Comparison of ENCODE assay signal across 8 cellular contexts in the genomic region with DNA sequence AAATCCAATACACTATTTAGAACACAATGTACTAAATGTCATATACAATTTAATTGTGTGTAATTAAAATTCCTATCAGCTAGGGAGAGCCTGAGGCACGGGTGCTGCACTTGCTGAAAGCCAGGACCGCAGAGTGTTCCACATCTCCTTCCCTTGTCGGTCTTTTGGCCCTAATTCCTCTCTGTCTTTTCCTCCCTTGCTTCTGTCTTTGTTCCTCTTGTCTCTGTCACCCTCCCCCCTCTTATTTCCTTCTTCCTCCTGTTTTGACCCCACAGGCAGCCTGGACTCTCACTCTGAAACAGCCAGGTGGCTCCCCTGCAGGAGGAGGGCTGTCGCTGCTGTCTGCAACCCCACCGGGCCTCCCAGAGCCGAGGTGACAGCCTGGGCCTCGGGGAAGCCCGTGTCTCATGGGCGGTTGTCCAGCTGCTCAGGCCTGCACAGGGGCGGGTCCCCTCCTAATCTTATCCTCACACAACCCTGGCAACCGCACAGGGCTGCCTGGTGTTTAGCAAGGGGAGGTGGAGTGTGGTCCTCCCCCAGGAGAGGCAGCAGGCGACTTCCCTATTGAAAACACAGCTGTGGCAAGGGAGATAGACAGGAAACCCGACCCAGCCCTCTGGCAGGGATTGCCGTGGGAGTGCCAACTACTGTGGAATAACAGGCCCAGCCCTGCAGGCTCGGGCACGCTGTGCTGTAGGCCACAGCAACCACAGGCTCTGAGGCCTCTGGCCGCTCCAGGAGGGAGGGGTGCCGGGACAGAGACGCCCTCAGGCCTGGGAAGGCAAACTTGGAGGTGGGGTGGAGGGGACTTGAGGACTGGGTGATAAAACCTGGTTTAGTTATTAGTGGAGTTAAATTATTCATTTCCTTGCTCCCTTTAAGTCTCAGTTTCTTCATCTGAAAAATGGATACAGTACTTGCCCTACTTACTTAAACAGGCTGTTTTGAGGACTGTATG.
DNase-seq lines count a peak whose midpoint lies in the region; TF ChIP-seq lines count a peak whose summit lies in the region.

No MANE protein-coding gene starts in this region.

- DNase-seq in 8988T (peak; percentile 88), GM10266 (ENCODE audit: extremely low spot score) (peak; percentile 85), HAP-1 (ENCODE audit: low spot score in 2 of 2) (peak; percentile 63 to 83), LHCN-M2 (ENCODE audit: low read depth) (peak; percentile 96), Peyer's patch (peak; percentile 41 to 86 (median 85)), cerebellum (ENCODE audit: low spot score) (peak; percentile 43), kidney glomerular epithelial cell (lab: John Stamatoyannopoulos, UW) (peak; percentile 59), smooth muscle cell of the brain vasculature (ENCODE audit: low read depth, low spot score) (peak; percentile 83)

- peaks cover 59% of the 10 kb centered on the region for H3K4me1 ChIP-seq in HAP-1
- peaks cover 7 to 34% (median 16%) of the 10 kb centered on the region in 4 donors for H3K4me1 ChIP-seq in Peyer's patch

- H3K27ac ChIP-seq in Peyer's patch, result peak overlapping the region; percentile 32 to 86 (median 70)

- no peak overlapping the region for H3K4me3 ChIP-seq in HAP-1
- H3K4me3 ChIP-seq in Peyer's patch, result peak overlapping the region in 1 of 4 donors; percentile 14

- H3K9me3 ChIP-seq in HAP-1, result no peaks in the 10 kb centered on the region
- no peaks in the 10 kb centered on the region for H3K9me3 ChIP-seq in Peyer's patch

- no peaks in the 10 kb centered on the region for H3K36me3 ChIP-seq in HAP-1 (replicated peaks)
- H3K36me3 ChIP-seq in Peyer's patch, result no peaks in the 10 kb centered on the region

- H3K27me3 ChIP-seq in HAP-1 (ENCODE audit: low read depth) (no peaks in the 10 kb centered on the region), Peyer's patch (no peaks in the 10 kb centered on the region)

- in situ Hi-C loops in HAP-1 (cut with MboI; ENCODE audit: low sequenced_read_pairs), result no loop called here

- TF ChIP-seq POLR2A in Peyer's patch (IDR thresholded peaks at IDR 0.05), result no peak

- TF ChIP-seq CTCF in GM10266 (IDR thresholded peaks at IDR 0.05; ENCODE audit: control insufficient read depth, insufficient read depth, low read depth, missing control alignments), result no peak
- peak in 3 of 6 experiments; percentile 17 to 41 (median 32) for TF ChIP-seq CTCF in Peyer's patch (IDR thresholded peaks at IDR 0.05)

Comparison
In these comparisons a context has a peak if more than half of its experiments do, and no peak if none do; other contexts are left out.
1. DNase-seq: peak in every context shown above with its lines; median percentile 96 in LHCN-M2; 88 in 8988T; 85 in GM10266; 85 in Peyer's patch; 83 in smooth muscle cell of the brain vasculature; 73 in HAP-1; 59 in kidney glomerular epithelial cell; 43 in cerebellum.